ENCODE assay signal across 25 cellular contexts in the genomic region with DNA sequence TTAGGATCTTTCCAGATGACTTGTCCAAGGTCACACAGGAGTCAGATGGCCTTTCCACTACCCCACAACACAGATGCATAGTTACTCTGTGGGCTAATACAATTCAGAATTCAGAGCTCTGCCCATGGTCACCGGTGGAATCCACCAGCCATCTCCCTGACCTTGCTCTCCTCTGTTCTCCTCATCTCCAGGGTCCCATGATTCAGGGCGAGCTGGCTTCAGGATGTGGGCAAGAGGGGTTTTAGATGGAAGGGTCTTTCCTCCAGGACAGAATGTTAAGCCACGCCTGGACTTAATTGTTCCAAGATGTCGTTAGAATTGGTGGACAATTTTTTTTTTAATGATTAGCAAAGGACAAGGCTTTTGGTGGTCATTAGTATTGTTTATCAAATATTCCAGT.
"Had no signal": no experiment of that assay in that cellular context is flagged by ENCODE, and none has a peak within 500 bp of the region (broad histone marks: within the 10 kb centered on the region; RNA-seq: fewer than 3 reads in every experiment).

No MANE protein-coding gene starts in this region.

- H3K4me3 Mint-ChIP-seq: dendritic cell treated with granulocyte-macrophage colony-stimulating factor and Interleukin-4, amounts not matched to agents 40 ng/mL and 50 ng/mL, for 4 days; effector memory CD8-positive, alpha-beta T cell; endodermal cell; memory B cell; naive thymus-derived CD4-positive, alpha-beta T cell had no signal

- H3K27ac Mint-ChIP-seq: dendritic cell treated with granulocyte-macrophage colony-stimulating factor and Interleukin-4, amounts not matched to agents 40 ng/mL and 50 ng/mL, for 4 days; effector memory CD8-positive, alpha-beta T cell; endodermal cell; memory B cell; naive thymus-derived CD4-positive, alpha-beta T cell had no signal

- H3K27ac ChIP-seq: colonic mucosa, epithelial cell of prostate, esophagus squamous epithelium, gastrocnemius medialis, heart right ventricle, left lung had no signal

- H3K4me1 Mint-ChIP-seq: memory B cell; naive thymus-derived CD4-positive, alpha-beta T cell had no signal

- DNase-seq: colonic mucosa; cortex of kidney; effector CD8-positive, alpha-beta T cell; effector memory CD8-positive, alpha-beta T cell; endodermal cell; erythroblast; esophagus squamous epithelium; foreskin melanocyte; gastrocnemius medialis; glutamatergic neuron; head of caudate nucleus; heart right ventricle; hippocampal formation; left cardiac atrium; left lung; left ventricle myocardium superior; mammary epithelial cell; mesendoderm; midbrain; naive thymus-derived CD4-positive, alpha-beta T cell had no signal

- H3K27me3 Mint-ChIP-seq: dendritic cell treated with granulocyte-macrophage colony-stimulating factor and Interleukin-4, amounts not matched to agents 40 ng/mL and 50 ng/mL, for 4 days; effector memory CD8-positive, alpha-beta T cell; memory B cell; naive thymus-derived CD4-positive, alpha-beta T cell had no signal

- H3K4me3 ChIP-seq: colonic mucosa, esophagus squamous epithelium, gastrocnemius medialis, heart right ventricle, left lung, lung had no signal

- H3K9me3 ChIP-seq: colonic mucosa, gastrocnemius medialis, left lung had no signal

- H3K27me3 ChIP-seq: colonic mucosa, esophagus squamous epithelium, gastrocnemius medialis, heart right ventricle, left lung had no signal

- ATAC-seq: effector memory CD8-positive, alpha-beta T cell; esophagus mucosa; gastrocnemius medialis; heart right ventricle; left cardiac atrium; left lung; left ventricle myocardium superior; naive thymus-derived CD4-positive, alpha-beta T cell had no signal

- H3K36me3 ChIP-seq: colonic mucosa, esophagus squamous epithelium, gastrocnemius medialis, heart right ventricle, left lung had no signal

- H3K9me3 Mint-ChIP-seq: dendritic cell treated with granulocyte-macrophage colony-stimulating factor and Interleukin-4, amounts not matched to agents 40 ng/mL and 50 ng/mL, for 4 days had no signal

- H3K4me1 ChIP-seq: colonic mucosa, esophagus squamous epithelium, left lung had no signal
